ENCODE assay signal across 32 cellular contexts in the genomic region with DNA sequence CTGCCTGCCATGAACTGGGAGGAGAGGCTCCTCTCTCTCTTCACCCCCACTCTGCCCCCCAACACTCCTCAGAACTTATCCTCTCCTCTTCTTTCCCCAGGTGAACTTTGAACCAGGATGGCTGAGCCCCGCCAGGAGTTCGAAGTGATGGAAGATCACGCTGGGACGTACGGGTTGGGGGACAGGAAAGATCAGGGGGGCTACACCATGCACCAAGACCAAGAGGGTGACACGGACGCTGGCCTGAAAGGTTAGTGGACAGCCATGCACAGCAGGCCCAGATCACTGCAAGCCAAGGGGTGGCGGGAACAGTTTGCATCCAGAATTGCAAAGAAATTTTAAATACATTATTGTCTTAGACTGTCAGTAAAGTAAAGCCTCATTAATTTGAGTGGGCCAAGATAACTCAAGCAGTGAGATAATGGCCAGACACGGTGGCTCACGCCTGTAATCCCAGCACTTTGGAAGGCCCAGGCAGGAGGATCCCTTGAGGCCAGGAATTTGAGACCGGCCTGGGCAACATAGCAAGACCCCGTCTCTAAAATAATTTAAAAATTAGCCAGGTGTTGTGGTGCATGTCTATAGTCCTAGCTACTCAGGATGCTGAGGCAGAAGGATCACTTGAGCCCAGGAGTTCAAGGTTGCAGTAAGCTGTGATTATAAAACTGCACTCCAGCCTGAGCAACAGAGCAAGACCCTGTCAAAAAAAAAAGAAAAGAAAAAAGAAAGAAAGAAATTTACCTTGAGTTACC. TPM values are rescaled to one million over a fixed set of nuclear protein-coding genes. Genes with fewer than 3 reads are reported as not detected.
"Had no signal": no experiment of that assay in that cellular context is flagged by ENCODE, and none has a peak within 500 bp of the region (broad histone marks: within the 10 kb centered on the region; RNA-seq: fewer than 3 reads in every experiment).

No MANE protein-coding gene starts in this region.

- H3K27me3 ChIP-seq: dorsolateral prefrontal cortex, esophagus squamous epithelium, gastrocnemius medialis, heart right ventricle had no signal

- H3K9me3 ChIP-seq: esophagus squamous epithelium, gastrocnemius medialis, heart right ventricle, left lung, lower lobe of right lung, mucosa of descending colon had no signal

- H3K4me1 ChIP-seq: left lung, lower lobe of right lung had no signal

- ATAC-seq: esophagus mucosa, gastrocnemius medialis, left cardiac atrium, left lung, left ventricle myocardium superior, lower lobe of right lung, mucosa of descending colon had no signal

- FAIRE-seq: colon, endothelial cell of umbilical vein, islet of Langerhans, keratinocyte had no signal

- H3K27ac ChIP-seq: coronary artery, esophagus squamous epithelium, gastrocnemius medialis, heart right ventricle, left lung, lower lobe of right lung had no signal

- H3K36me3 ChIP-seq: esophagus squamous epithelium, heart right ventricle, left lung, lower lobe of right lung had no signal

- DNase-seq: dermis blood vessel endothelial cell; effector CD4-positive, alpha-beta T cell; effector memory CD4-positive, alpha-beta T cell; esophagus squamous epithelium; foreskin fibroblast; foreskin melanocyte; gastrocnemius medialis; glutamatergic neuron; heart right ventricle; hippocampal formation; left cardiac atrium; left ventricle myocardium superior; lower lobe of right lung; mesenchymal stem cell; mucosa of descending colon; naive B cell had no signal

- H3K4me3 ChIP-seq: coronary artery, dorsolateral prefrontal cortex, esophagus squamous epithelium, gastrocnemius medialis, heart right ventricle, left lung, lower lobe of right lung, mucosa of descending colon had no signal

RNA-seq across cellular contexts. Expression of a gene that starts 36.7 kb away (rescaled TPM):
- total RNA-seq: dermis blood vessel endothelial cell, endothelial cell of umbilical vein, epithelial cell of proximal tubule, esophagus mucosa, esophagus squamous epithelium, gastrocnemius medialis, glomerular endothelial cell, heart right ventricle, kidney epithelial cell, left cardiac atrium, left lung, left ventricle myocardium superior, lower leg skin, lower lobe of right lung, lung microvascular endothelial cell, mesenteric fat pad, mesothelial cell of epicardium, mucosa of descending colon, myocyte had no signal
- polyA plus RNA-seq: endothelial cell of umbilical vein, heart right ventricle, keratinocyte had no signal
